ENCODE assay signal across 1 cellular context in the genomic region with DNA sequence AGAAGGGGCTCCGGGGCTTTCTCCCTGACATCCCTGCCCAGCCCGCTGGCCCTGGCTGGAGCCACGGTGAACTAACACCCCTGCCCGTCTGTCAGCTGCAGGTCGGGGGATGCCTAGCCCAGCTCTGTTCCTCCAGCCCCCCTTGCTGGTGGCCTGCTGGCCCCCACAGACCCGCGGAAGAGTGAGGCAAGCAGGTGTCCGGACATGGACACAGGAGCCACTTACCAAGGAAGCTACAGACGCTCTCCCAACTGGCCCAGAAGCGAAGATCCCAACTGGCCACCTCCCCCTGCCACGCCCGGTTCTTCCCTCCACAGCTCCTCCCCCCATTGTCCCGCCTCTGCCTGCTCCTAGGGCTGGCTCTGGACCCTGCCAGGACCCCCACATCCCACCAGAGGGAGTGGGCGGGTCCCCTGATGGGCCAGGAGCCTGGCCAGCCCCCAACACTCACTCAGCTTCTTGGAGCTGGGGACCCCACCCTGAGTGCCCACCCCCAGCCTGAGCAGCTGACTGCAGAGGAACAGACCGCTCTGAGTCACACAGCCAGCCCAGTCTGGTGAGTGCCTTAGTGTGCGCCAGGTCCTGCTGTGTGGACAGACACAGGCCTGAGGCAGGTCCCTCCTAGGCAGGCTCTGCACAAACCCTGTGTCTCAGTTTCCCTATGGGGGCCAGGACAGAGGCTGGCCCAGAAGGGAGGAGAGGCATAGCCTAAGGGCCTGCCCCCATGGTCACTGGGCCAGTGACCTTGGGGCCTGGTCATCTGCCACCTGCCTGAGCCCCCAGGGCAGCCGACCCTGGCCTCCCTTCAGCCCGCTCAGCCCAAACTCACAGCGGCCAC.
TF ChIP-seq lines count a peak whose summit lies in the region.

No MANE protein-coding gene starts in this region.

TF ChIP-seq in HepG2, 621 proteins besides CTCF, POLR2A, EP300 and RAD21:
- TF ChIP-seq BRCA1 (CRISPR knock-in tag; IDR thresholded peaks at IDR 0.05) (no peak), ZEB1 (IDR thresholded peaks at IDR 0.05; ENCODE audit: insufficient replicate concordance, low read depth) (no peak), ZFX (CRISPR knock-in tag; IDR thresholded peaks at IDR 0.05; ENCODE audit: low read depth) (no peak), ZNF619 (CRISPR knock-in tag; IDR thresholded peaks at IDR 0.05) (no peak)
- TF ChIP-seq, protein P1, sequence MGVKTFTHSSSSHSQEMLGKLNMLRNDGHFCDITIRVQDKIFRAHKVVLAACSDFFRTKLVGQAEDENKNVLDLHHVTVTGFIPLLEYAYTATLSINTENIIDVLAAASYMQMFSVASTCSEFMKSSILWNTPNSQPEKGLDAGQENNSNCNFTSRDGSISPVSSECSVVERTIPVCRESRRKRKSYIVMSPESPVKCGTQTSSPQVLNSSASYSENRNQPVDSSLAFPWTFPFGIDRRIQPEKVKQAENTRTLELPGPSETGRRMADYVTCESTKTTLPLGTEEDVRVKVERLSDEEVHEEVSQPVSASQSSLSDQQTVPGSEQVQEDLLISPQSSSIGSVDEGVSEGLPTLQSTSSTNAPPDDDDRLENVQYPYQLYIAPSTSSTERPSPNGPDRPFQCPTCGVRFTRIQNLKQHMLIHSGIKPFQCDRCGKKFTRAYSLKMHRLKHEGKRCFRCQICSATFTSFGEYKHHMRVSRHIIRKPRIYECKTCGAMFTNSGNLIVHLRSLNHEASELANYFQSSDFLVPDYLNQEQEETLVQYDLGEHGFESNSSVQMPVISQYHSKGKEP (CRISPR knock-in tag; IDR thresholded peaks at IDR 0.05) = no peak
